Comparison of ENCODE assay signal across 34 cellular contexts in genomic region chr7:127353897-127354296, GRCh38.
"Had no signal": no experiment of that assay in that cellular context is flagged by ENCODE, and none has a peak within 500 bp of the region (broad histone marks: within the 10 kb centered on the region; RNA-seq: fewer than 3 reads in every experiment).

No MANE protein-coding gene starts in this region.

- H3K27ac Mint-ChIP-seq: activated B cell treated with CpG ODN at 0.5 μM for 24 hours; activated CD4-positive, alpha-beta memory T cell treated with anti-CD3 and anti-CD28 coated beads, Interleukin-2, amount 10 ng/mL, durations not matched to agents 7 days and 5 days; activated CD4-positive, alpha-beta T cell treated with anti-CD3 and anti-CD28 coated beads for 36 hours; activated CD4-positive, alpha-beta T cell treated with anti-CD3 and anti-CD28 coated beads, Interleukin-2, amount 10 ng/mL, durations not matched to agents 24 days and 14 days; activated naive CD4-positive, alpha-beta T cell treated with anti-CD3 and anti-CD28 coated beads, Interleukin-2, amount 10 ng/mL, durations not matched to agents 7 days and 5 days; activated naive CD4-positive, alpha-beta T cell treated with anti-CD3 and anti-CD28 coated beads, Interleukin-2, amount 50 U/mL, for 72 hours; activated naive CD8-positive, alpha-beta T cell treated with anti-CD3 and anti-CD28 coated beads, Interleukin-2, amount 10 ng/mL, durations not matched to agents 7 days and 5 days; activated T-cell treated with anti-CD3 and anti-CD28 coated beads, Interleukin-2, amount 50 U/mL, for 24 hours; activated T-cell treated with anti-CD3 and anti-CD28 coated beads, Interleukin-2, amount 50 U/mL, for 72 hours; dendritic cell treated with granulocyte-macrophage colony-stimulating factor and Interleukin-4, amounts not matched to agents 40 ng/mL and 50 ng/mL, for 4 days; endodermal cell; T-helper 17 cell; T-helper 2 cell treated with Interferon-gamma antibody and Interleukin-4, amounts not matched to agents 5 μg/mL and 100 μg/mL, for 36 hours had no signal

- FAIRE-seq: bronchial epithelial cell had no signal

- H3K4me1 ChIP-seq: foreskin keratinocyte, gastroesophageal sphincter, heart right ventricle had no signal

- H3K4me1 Mint-ChIP-seq: endodermal cell had no signal

- H3K27me3 Mint-ChIP-seq: activated B cell treated with CpG ODN at 0.5 μM for 24 hours; activated CD4-positive, alpha-beta memory T cell treated with anti-CD3 and anti-CD28 coated beads, Interleukin-2, amount 10 ng/mL, durations not matched to agents 7 days and 5 days; activated CD4-positive, alpha-beta T cell treated with anti-CD3 and anti-CD28 coated beads for 36 hours; activated CD4-positive, alpha-beta T cell treated with anti-CD3 and anti-CD28 coated beads, Interleukin-2, amount 10 ng/mL, durations not matched to agents 24 days and 14 days; activated naive CD4-positive, alpha-beta T cell treated with anti-CD3 and anti-CD28 coated beads, Interleukin-2, amount 10 ng/mL, durations not matched to agents 7 days and 5 days; activated naive CD8-positive, alpha-beta T cell treated with anti-CD3 and anti-CD28 coated beads, Interleukin-2, amount 10 ng/mL, durations not matched to agents 7 days and 5 days; activated T-cell treated with anti-CD3 and anti-CD28 coated beads, Interleukin-2, amount 50 U/mL, for 24 hours; central memory CD8-positive, alpha-beta T cell; T-helper 17 cell had no signal

- H3K4me3 Mint-ChIP-seq: activated B cell treated with CpG ODN at 0.5 μM for 24 hours; activated CD4-positive, alpha-beta memory T cell treated with anti-CD3 and anti-CD28 coated beads, Interleukin-2, amount 10 ng/mL, durations not matched to agents 7 days and 5 days; activated CD4-positive, alpha-beta T cell treated with anti-CD3 and anti-CD28 coated beads for 36 hours; activated CD4-positive, alpha-beta T cell treated with anti-CD3 and anti-CD28 coated beads, Interleukin-2, amount 10 ng/mL, durations not matched to agents 24 days and 14 days; activated naive CD4-positive, alpha-beta T cell treated with anti-CD3 and anti-CD28 coated beads, Interleukin-2, amount 10 ng/mL, durations not matched to agents 7 days and 5 days; activated naive CD8-positive, alpha-beta T cell treated with anti-CD3 and anti-CD28 coated beads, Interleukin-2, amount 10 ng/mL, durations not matched to agents 7 days and 5 days; activated T-cell treated with anti-CD3 and anti-CD28 coated beads, Interleukin-2, amount 50 U/mL, for 24 hours; activated T-cell treated with anti-CD3 and anti-CD28 coated beads, Interleukin-2, amount 50 U/mL, for 72 hours; central memory CD8-positive, alpha-beta T cell; dendritic cell treated with granulocyte-macrophage colony-stimulating factor and Interleukin-4, amounts not matched to agents 40 ng/mL and 50 ng/mL, for 4 days; endodermal cell; T-helper 17 cell; T-helper 2 cell treated with Interferon-gamma antibody and Interleukin-4, amounts not matched to agents 5 μg/mL and 100 μg/mL, for 36 hours had no signal

- H3K4me3 ChIP-seq: coronary artery, dorsolateral prefrontal cortex, gastroesophageal sphincter, heart right ventricle had no signal

- H3K27me3 ChIP-seq: brain microvascular endothelial cell, dorsolateral prefrontal cortex, foreskin keratinocyte, gastroesophageal sphincter, heart right ventricle had no signal

- H3K9me3 ChIP-seq: gastroesophageal sphincter, heart right ventricle had no signal

- ATAC-seq: activated CD4-positive, alpha-beta T cell treated with anti-CD3 and anti-CD28 coated beads for 36 hours; activated CD4-positive, CD25-positive, alpha-beta regulatory T cell treated with anti-CD3 and anti-CD28 coated beads, Interleukin-2, amount 50 U/mL, for 24 hours; activated naive CD4-positive, alpha-beta T cell treated with anti-CD3 and anti-CD28 coated beads, Interleukin-2, amount 50 U/mL, for 72 hours; activated T-cell treated with anti-CD3 and anti-CD28 coated beads, Interleukin-2, amount 50 U/mL, for 72 hours; esophagus mucosa; foreskin keratinocyte; gastroesophageal sphincter; heart right ventricle; T-helper 17 cell had no signal

- H3K9me3 Mint-ChIP-seq: activated B cell treated with CpG ODN at 0.5 μM for 24 hours; activated CD4-positive, alpha-beta memory T cell treated with anti-CD3 and anti-CD28 coated beads, Interleukin-2, amount 10 ng/mL, durations not matched to agents 7 days and 5 days; activated CD4-positive, alpha-beta T cell treated with anti-CD3 and anti-CD28 coated beads, Interleukin-2, amount 10 ng/mL, durations not matched to agents 24 days and 14 days; activated naive CD4-positive, alpha-beta T cell treated with anti-CD3 and anti-CD28 coated beads, Interleukin-2, amount 10 ng/mL, durations not matched to agents 7 days and 5 days; activated naive CD4-positive, alpha-beta T cell treated with anti-CD3 and anti-CD28 coated beads, Interleukin-2, amount 50 U/mL, for 72 hours; activated naive CD8-positive, alpha-beta T cell treated with anti-CD3 and anti-CD28 coated beads, Interleukin-2, amount 10 ng/mL, durations not matched to agents 7 days and 5 days; activated T-cell treated with anti-CD3 and anti-CD28 coated beads, Interleukin-2, amount 50 U/mL, for 24 hours; activated T-cell treated with anti-CD3 and anti-CD28 coated beads, Interleukin-2, amount 50 U/mL, for 72 hours; central memory CD8-positive, alpha-beta T cell; dendritic cell treated with granulocyte-macrophage colony-stimulating factor and Interleukin-4, amounts not matched to agents 40 ng/mL and 50 ng/mL, for 4 days; endodermal cell; T-helper 2 cell treated with Interferon-gamma antibody and Interleukin-4, amounts not matched to agents 5 μg/mL and 100 μg/mL, for 36 hours had no signal

- H3K27ac ChIP-seq: brain microvascular endothelial cell, coronary artery, dorsolateral prefrontal cortex, foreskin keratinocyte, gastroesophageal sphincter, heart right ventricle, WERI-Rb-1 had no signal

- H3K36me3 ChIP-seq: brain microvascular endothelial cell, WERI-Rb-1 had no signal

- DNase-seq: activated B cell treated with CpG ODN at 0.5 μM for 24 hours; activated CD4-positive, alpha-beta memory T cell treated with anti-CD3 and anti-CD28 coated beads, Interleukin-2, amount 10 ng/mL, durations not matched to agents 7 days and 5 days; activated CD4-positive, alpha-beta T cell treated with anti-CD3 and anti-CD28 coated beads for 36 hours; activated CD4-positive, alpha-beta T cell treated with anti-CD3 and anti-CD28 coated beads, Interleukin-2, amount 10 ng/mL, durations not matched to agents 24 days and 14 days; activated CD4-positive, alpha-beta T cell treated with anti-CD3 and anti-CD28 coated beads, Interleukin-2, amount 50 U/mL, for 4 hours; activated CD8-positive, alpha-beta memory T cell treated with anti-CD3 and anti-CD28 coated beads, Interleukin-2, amount 50 U/mL, for 48 hours; activated gamma-delta T cell; activated naive CD4-positive, alpha-beta T cell; activated naive CD4-positive, alpha-beta T cell treated with anti-CD3 and anti-CD28 coated beads, Interleukin-2, amount 10 ng/mL, durations not matched to agents 7 days and 5 days; activated naive CD8-positive, alpha-beta T cell treated with anti-CD3 and anti-CD28 coated beads, Interleukin-2, amount 10 ng/mL, durations not matched to agents 7 days and 5 days; activated T-cell treated with anti-CD3 and anti-CD28 coated beads for 4 hours; activated T-cell treated with anti-CD3 and anti-CD28 coated beads, Interleukin-2, amount 50 U/mL, for 24 hours; activated T-cell treated with anti-CD3 and anti-CD28 coated beads, Interleukin-2, amount 50 U/mL, for 72 hours; amniotic stem cell; anterior cingulate cortex; brain microvascular endothelial cell; dorsolateral prefrontal cortex; effector memory CD4-positive, alpha-beta T cell; endodermal cell; foreskin keratinocyte; heart right ventricle; T-helper 1 cell; T-helper 17 cell; T1000; WERI-Rb-1 had no signal
